24 cellular contexts compared by ENCODE assay signal in genomic region chr3:124569761-124570160, GRCh38.
"Had no signal": no experiment of that assay in that cellular context is flagged by ENCODE, and none has a peak within 500 bp of the region (broad histone marks: within the 10 kb centered on the region; RNA-seq: fewer than 3 reads in every experiment).

No MANE protein-coding gene starts in this region.

- H3K4me1 Mint-ChIP-seq: T-helper 17 cell had no signal

- H3K9me3 Mint-ChIP-seq: activated naive CD4-positive, alpha-beta T cell treated with anti-CD3 and anti-CD28 coated beads for 36 hours; activated naive CD8-positive, alpha-beta T cell treated with anti-CD3 and anti-CD28 coated beads, Interleukin-2, amount 50 U/mL, for 24 hours; activated T-cell treated with anti-CD3 and anti-CD28 coated beads, Interleukin-2, amount 50 U/mL, for 4 hours; nephron progenitor cell had no signal

- FAIRE-seq: endothelial cell of umbilical vein, islet of Langerhans had no signal

- H3K9me3 ChIP-seq: ascending aorta, breast epithelium, esophagus muscularis mucosa, thoracic aorta, upper lobe of left lung had no signal

- H3K27ac Mint-ChIP-seq: activated naive CD4-positive, alpha-beta T cell treated with anti-CD3 and anti-CD28 coated beads for 36 hours; activated naive CD8-positive, alpha-beta T cell treated with anti-CD3 and anti-CD28 coated beads, Interleukin-2, amount 50 U/mL, for 24 hours; nephron progenitor cell; T-helper 17 cell had no signal

- H3K27me3 ChIP-seq: ascending aorta, breast epithelium, esophagus muscularis mucosa, upper lobe of left lung had no signal

- H3K4me1 ChIP-seq: ascending aorta, breast epithelium had no signal

- H3K36me3 ChIP-seq: breast epithelium, esophagus muscularis mucosa, upper lobe of left lung had no signal

- DNase-seq: activated CD4-positive, alpha-beta T cell treated with anti-CD3 and anti-CD28 coated beads, Interleukin-2, amount 50 U/mL, for 1 hour; activated CD4-positive, CD25-positive, alpha-beta regulatory T cell treated with anti-CD3 and anti-CD28 coated beads, Interleukin-2, amount 50 U/mL, for 72 hours; activated CD8-positive, alpha-beta memory T cell treated with anti-CD3 and anti-CD28 coated beads, Interleukin-2, amount 50 U/mL, for 4 hours; activated naive CD4-positive, alpha-beta T cell treated with anti-CD3 and anti-CD28 coated beads for 36 hours; activated naive CD8-positive, alpha-beta T cell treated with anti-CD3 and anti-CD28 coated beads, Interleukin-2, amount 50 U/mL, for 24 hours; activated T-cell treated with anti-CD3 and anti-CD28 coated beads, Interleukin-2, amount 50 U/mL, for 4 hours; dermis blood vessel endothelial cell; effector memory CD4-positive, alpha-beta T cell; hippocampal formation; mammary epithelial cell; nephron progenitor cell; occipital lobe; stimulated activated CD4-positive, alpha-beta T cell treated with anti-CD3 and anti-CD28 coated beads, Interleukin-15, amount 100 ng/mL, for 24 hours; stimulated activated CD4-positive, alpha-beta T cell treated with anti-CD3 and anti-CD28 coated beads, Interleukin-2, amount 100 ng/mL, for 48 hours; T-helper 17 cell; upper lobe of left lung had no signal

- H3K27ac ChIP-seq: ascending aorta, breast epithelium, esophagus muscularis mucosa, skin epidermis, thoracic aorta, upper lobe of left lung, VCaP had no signal

- ATAC-seq: activated naive CD8-positive, alpha-beta T cell treated with anti-CD3 and anti-CD28 coated beads, Interleukin-2, amount 50 U/mL, for 24 hours; activated T-cell treated with anti-CD3 and anti-CD28 coated beads, Interleukin-2, amount 50 U/mL, for 4 hours; T-helper 17 cell had no signal

- H3K4me3 ChIP-seq: ascending aorta, breast epithelium, esophagus muscularis mucosa, skin epidermis, thoracic aorta, upper lobe of left lung had no signal

- H3K4me3 Mint-ChIP-seq: activated naive CD4-positive, alpha-beta T cell treated with anti-CD3 and anti-CD28 coated beads for 36 hours; activated naive CD8-positive, alpha-beta T cell treated with anti-CD3 and anti-CD28 coated beads, Interleukin-2, amount 50 U/mL, for 24 hours; activated T-cell treated with anti-CD3 and anti-CD28 coated beads, Interleukin-2, amount 50 U/mL, for 4 hours; nephron progenitor cell; T-helper 17 cell had no signal
